ENCODE assay signal across 1 cellular context in genomic region chr2:150494234-150494913, GRCh38.
TF ChIP-seq lines count a peak whose summit lies in the region.

No MANE protein-coding gene starts in this region.

TF ChIP-seq in GM23338, 12 proteins besides CTCF, POLR2A, EP300 and RAD21 (continued from another document):
- no peak for TF ChIP-seq REST (IDR thresholded peaks at IDR 0.05; ENCODE audit: unreplicated experiment)
